17 cellular contexts compared by ENCODE assay signal in the genomic region with DNA sequence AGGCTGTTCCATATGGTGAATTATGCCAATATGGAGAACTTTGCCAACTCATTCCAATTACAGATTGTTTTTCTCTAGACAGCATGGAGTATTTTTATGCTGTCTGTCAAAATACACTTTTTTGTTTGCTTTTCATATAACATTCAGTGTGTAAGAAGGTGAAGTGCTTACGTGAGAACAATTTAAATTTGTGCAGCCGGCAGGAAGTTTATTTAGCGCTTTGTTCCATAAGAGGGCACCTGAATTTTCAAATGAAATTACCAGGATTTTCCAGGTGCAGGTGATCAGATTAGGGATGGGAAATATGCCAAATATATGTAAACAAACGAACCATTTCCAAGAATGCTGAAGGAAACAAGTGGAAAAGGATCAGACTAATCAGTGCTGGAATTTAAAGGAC.
"Had no signal": no experiment of that assay in that cellular context is flagged by ENCODE, and none has a peak within 500 bp of the region (broad histone marks: within the 10 kb centered on the region; RNA-seq: fewer than 3 reads in every experiment).

No MANE protein-coding gene starts in this region.

- ATAC-seq: activated CD4-positive, CD25-positive, alpha-beta regulatory T cell treated with anti-CD3 and anti-CD28 coated beads, Interleukin-2, amount 50 U/mL, for 24 hours; activated naive CD4-positive, alpha-beta T cell treated with anti-CD3 and anti-CD28 coated beads, Interleukin-2, amount 50 U/mL, for 72 hours; effector memory CD8-positive, alpha-beta T cell; gastroesophageal sphincter; left ventricle myocardium superior; sciatic nerve; upper lobe of right lung had no signal

- DNase-seq: activated CD4-positive, alpha-beta T cell treated with anti-CD3 and anti-CD28 coated beads, Interleukin-2, amount 50 U/mL, for 4 hours; activated effector memory CD4-positive, alpha-beta T cell treated with anti-CD3 and anti-CD28 coated beads, Interleukin-2, amount 50 U/mL, for 16 hours; activated T-cell treated with anti-CD3 and anti-CD28 coated beads, Interleukin-2, amount 50 U/mL, for 24 hours; amniotic stem cell; cerebellar nuclear complex; effector memory CD8-positive, alpha-beta T cell; left ventricle myocardium superior; mesenchymal stem cell; nephron progenitor cell; spleen; stimulated activated naive CD4-positive, alpha-beta T cell treated with Interleukin-2 at 50 U/mL for 16 hours; testis; upper lobe of right lung had no signal
